ENCODE assay signal across 1 cellular context in genomic region chr12:3607039-3607719, GRCh38.
TF ChIP-seq lines count a peak whose summit lies in the region.

No MANE protein-coding gene starts in this region.

TF ChIP-seq in GM23338, 12 proteins besides CTCF, POLR2A, EP300 and RAD21 (continued from another document):
- TF ChIP-seq, protein P1, sequence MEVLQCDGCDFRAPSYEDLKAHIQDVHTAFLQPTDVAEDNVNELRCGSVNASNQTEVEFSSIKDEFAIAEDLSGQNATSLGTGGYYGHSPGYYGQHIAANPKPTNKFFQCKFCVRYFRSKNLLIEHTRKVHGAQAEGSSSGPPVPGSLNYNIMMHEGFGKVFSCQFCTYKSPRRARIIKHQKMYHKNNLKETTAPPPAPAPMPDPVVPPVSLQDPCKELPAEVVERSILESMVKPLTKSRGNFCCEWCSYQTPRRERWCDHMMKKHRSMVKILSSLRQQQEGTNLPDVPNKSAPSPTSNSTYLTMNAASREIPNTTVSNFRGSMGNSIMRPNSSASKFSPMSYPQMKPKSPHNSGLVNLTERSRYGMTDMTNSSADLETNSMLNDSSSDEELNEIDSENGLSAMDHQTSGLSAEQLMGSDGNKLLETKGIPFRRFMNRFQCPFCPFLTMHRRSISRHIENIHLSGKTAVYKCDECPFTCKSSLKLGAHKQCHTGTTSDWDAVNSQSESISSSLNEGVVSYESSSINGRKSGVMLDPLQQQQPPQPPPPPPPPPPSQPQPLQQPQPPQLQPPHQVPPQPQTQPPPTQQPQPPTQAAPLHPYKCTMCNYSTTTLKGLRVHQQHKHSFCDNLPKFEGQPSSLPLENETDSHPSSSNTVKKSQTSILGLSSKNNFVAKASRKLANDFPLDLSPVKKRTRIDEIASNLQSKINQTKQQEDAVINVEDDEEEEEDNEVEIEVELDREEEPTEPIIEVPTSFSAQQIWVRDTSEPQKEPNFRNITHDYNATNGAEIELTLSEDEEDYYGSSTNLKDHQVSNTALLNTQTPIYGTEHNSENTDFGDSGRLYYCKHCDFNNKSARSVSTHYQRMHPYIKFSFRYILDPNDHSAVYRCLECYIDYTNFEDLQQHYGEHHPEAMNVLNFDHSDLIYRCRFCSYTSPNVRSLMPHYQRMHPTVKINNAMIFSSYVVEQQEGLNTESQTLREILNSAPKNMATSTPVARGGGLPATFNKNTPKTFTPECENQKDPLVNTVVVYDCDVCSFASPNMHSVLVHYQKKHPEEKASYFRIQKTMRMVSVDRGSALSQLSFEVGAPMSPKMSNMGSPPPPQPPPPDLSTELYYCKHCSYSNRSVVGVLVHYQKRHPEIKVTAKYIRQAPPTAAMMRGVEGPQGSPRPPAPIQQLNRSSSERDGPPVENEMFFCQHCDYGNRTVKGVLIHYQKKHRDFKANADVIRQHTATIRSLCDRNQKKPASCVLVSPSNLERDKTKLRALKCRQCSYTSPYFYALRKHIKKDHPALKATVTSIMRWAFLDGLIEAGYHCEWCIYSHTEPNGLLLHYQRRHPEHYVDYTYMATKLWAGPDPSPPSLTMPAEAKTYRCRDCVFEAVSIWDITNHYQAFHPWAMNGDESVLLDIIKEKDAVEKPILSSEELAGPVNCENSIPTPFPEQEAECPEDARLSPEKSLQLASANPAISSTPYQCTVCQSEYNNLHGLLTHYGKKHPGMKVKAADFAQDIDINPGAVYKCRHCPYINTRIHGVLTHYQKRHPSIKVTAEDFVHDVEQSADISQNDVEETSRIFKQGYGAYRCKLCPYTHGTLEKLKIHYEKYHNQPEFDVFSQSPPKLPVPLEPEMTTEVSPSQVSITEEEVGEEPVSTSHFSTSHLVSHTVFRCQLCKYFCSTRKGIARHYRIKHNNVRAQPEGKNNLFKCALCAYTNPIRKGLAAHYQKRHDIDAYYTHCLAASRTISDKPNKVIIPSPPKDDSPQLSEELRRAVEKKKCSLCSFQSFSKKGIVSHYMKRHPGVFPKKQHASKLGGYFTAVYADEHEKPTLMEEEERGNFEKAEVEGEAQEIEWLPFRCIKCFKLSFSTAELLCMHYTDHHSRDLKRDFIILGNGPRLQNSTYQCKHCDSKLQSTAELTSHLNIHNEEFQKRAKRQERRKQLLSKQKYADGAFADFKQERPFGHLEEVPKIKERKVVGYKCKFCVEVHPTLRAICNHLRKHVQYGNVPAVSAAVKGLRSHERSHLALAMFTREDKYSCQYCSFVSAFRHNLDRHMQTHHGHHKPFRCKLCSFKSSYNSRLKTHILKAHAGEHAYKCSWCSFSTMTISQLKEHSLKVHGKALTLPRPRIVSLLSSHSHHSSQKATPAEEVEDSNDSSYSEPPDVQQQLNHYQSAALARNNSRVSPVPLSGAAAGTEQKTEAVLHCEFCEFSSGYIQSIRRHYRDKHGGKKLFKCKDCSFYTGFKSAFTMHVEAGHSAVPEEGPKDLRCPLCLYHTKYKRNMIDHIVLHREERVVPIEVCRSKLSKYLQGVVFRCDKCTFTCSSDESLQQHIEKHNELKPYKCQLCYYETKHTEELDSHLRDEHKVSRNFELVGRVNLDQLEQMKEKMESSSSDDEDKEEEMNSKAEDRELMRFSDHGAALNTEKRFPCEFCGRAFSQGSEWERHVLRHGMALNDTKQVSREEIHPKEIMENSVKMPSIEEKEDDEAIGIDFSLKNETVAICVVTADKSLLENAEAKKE (CRISPR knock-in tag; IDR thresholded peaks at IDR 0.05), result no peak
- TF ChIP-seq EZH2 (IDR thresholded peaks at IDR 0.05; ENCODE audit: low read depth, unreplicated experiment) (no peak), NANOG (IDR thresholded peaks at IDR 0.05; ENCODE audit: borderline replicate concordance) (no peak)
